ENCODE assay signal across 13 cellular contexts in the genomic region with DNA sequence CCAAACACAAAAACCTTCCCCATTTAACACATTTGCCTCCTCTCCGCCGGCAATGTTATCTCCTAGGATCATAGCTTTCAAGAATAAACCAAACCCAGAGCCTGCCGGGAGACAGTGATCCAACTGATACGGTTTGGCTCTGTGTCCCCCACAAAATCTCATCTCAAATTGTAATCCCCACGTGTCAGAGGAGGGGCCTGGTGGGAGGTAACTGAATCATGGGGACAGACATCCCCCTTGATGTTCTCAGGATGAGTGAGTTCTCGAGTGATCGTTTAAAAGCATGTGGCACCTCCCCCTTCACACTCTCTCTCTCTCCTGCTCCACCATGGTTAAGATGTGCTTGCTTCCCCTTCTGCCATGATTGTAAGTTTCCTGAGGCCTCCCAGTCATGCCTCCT. TPM values are rescaled to one million over a fixed set of nuclear protein-coding genes. Genes with fewer than 3 reads are reported as not detected.
DNase-seq lines count a peak whose midpoint lies in the region; ATAC-seq and TF ChIP-seq lines count a peak whose summit lies in the region.
"Had no signal": no experiment of that assay in that cellular context is flagged by ENCODE, and none has a peak within 500 bp of the region (broad histone marks: within the 10 kb centered on the region; RNA-seq: fewer than 3 reads in every experiment).

No MANE protein-coding gene starts in this region.

- H3K9me3 ChIP-seq in parathyroid adenoma (ENCODE audit: control insufficient read depth, low read length) = no peaks in the 10 kb centered on the region
- no peaks in the 10 kb centered on the region for H3K9me3 ChIP-seq in aorta (ENCODE audit: control insufficient read depth, low read length)

- DNase-seq in Right ventricle myocardium inferior (ENCODE audit: missing footprints) = no peak
- DNase-seq in cardiac septum (ENCODE audit: low spot score) = no peak
- DNase-seq in Right ventricle myocardium superior = no peak
- DNase-seq in aorta = no peak
- no peak for DNase-seq in dedifferentiated amniotic fluid mesenchymal stem cell (ENCODE audit: extremely low spot score)
- DNase-seq in GDM1 (lab: John Stamatoyannopoulos, UW) = no peak
- DNase-seq: activated naive CD8-positive, alpha-beta T cell treated with anti-CD3 and anti-CD28 coated beads, Interleukin-2, amount 10 ng/mL, durations not matched to agents 7 days and 5 days; DMS79 treated with DMSO at 0.1 percent for 48 hours; Karpas-422; NCI-H510A treated with DMSO at 0.1 percent for 48 hours; stimulated activated CD4-positive, alpha-beta T cell treated with anti-CD3 and anti-CD28 coated beads, Interleukin-12 subunit alpha, Interleukin-12 subunit beta, amount 100 ng/mL, for 4 hours had no signal

- peaks cover 20% of the 10 kb centered on the region for H3K79me2 ChIP-seq in parathyroid adenoma

- H3K9ac ChIP-seq in parathyroid adenoma = no peak overlapping the region

- H3K4me1 ChIP-seq in parathyroid adenoma (peaks cover 8% of the 10 kb centered on the region), aorta (ENCODE audit: control insufficient read depth in 1 of 2, insufficient read depth in 2 of 2, low read length in 2 of 2) (peaks cover 0 to 6% of the 10 kb centered on the region in 2 donors)

- WGBS in aorta, 2 donors = 39 to 40% methylated on average over 7 of the region's 7 CpGs

- H3K27ac ChIP-seq in parathyroid adenoma (no peak overlapping the region), aorta (ENCODE audit: low read depth in 1 of 2, low read length in 2 of 2) (peak overlapping the region in 1 of 2 donors; percentile 83)

- TF ChIP-seq CTCF in parathyroid adenoma (IDR thresholded peaks at IDR 0.05) = no peak

- ATAC-seq in Right ventricle myocardium inferior = peak; percentile 59
- ATAC-seq in Right ventricle myocardium superior (ENCODE audit: poor library complexity) = peak; percentile 64
- peak; percentile 39 for ATAC-seq in aorta (ENCODE audit: low FRiP score)
- ATAC-seq in GM19397 (IDR thresholded peaks at IDR 0.05; ENCODE audit: unreplicated experiment) = no peak

- H3K4me2 ChIP-seq in parathyroid adenoma (ENCODE audit: low read length) = peak overlapping the region; percentile 14

- H3K4me3 ChIP-seq in parathyroid adenoma (ENCODE audit: low read depth, low read length) = no peak overlapping the region
- H3K4me3 ChIP-seq in aorta (ENCODE audit: low read length in 2 of 2) = no peak overlapping the region

- no peaks in the 10 kb centered on the region for H3K27me3 ChIP-seq in parathyroid adenoma (ENCODE audit: control insufficient read depth, insufficient read depth, low read length)
- no peaks in the 10 kb centered on the region for H3K27me3 ChIP-seq in aorta (ENCODE audit: control insufficient read depth in 1 of 2, insufficient read depth in 2 of 2, low read length in 1 of 2)

- intact Hi-C loops in Right ventricle myocardium inferior (cut with DNase I) = no loop called here
- intact Hi-C loops in cardiac septum (cut with DNase I) = loop anchor here (5.0 kb wide), 1 partner anchor 33 kb away; no protein-coding TSS in a partner anchor
- intact Hi-C loops in Right ventricle myocardium superior (cut with DNase I) = no loop called here
- intact Hi-C loops in aorta (cut with DNase I) = no loop called here

- no peak overlapping the region for H2AFZ ChIP-seq in parathyroid adenoma

- H3K36me3 ChIP-seq in parathyroid adenoma (ENCODE audit: control insufficient read depth, insufficient read depth, low read length) (no peaks in the 10 kb centered on the region), aorta (ENCODE audit: control insufficient read depth in 1 of 2, insufficient read depth in 2 of 2, low read length in 1 of 2) (no peaks in the 10 kb centered on the region)

RNA-seq across cellular contexts. Expression of a gene that starts 33.3 kb away (rescaled TPM):
- 84.4 TPM for total RNA-seq in Right ventricle myocardium inferior
- total RNA-seq in cardiac septum = 102 TPM
- total RNA-seq in Right ventricle myocardium superior = 74.4 TPM
- total RNA-seq in aorta = 100 to 1,000 TPM; 117 to 152 TPM
- polyA plus RNA-seq in aorta = 10 to 100 TPM; 29.9 to 42.5 TPM
